Comparison of ENCODE assay signal across 13 cellular contexts in genomic region chr1:186682721-186683120, GRCh38. TPM values are rescaled to one million over a fixed set of nuclear protein-coding genes. Genes with fewer than 3 reads are reported as not detected.
DNase-seq lines count a peak whose midpoint lies in the region; ATAC-seq, FAIRE-seq and TF ChIP-seq lines count a peak whose summit lies in the region.
"Had no signal": no experiment of that assay in that cellular context is flagged by ENCODE, and none has a peak within 500 bp of the region (broad histone marks: within the 10 kb centered on the region; RNA-seq: fewer than 3 reads in every experiment).

No MANE protein-coding gene starts in this region.

- H3K27ac ChIP-seq in heart left ventricle (peak overlapping the region in 1 of 12 donors; percentile 94), heart right ventricle (no peak overlapping the region), VCaP (no peak overlapping the region), transverse colon (peak overlapping the region in 3 of 4 donors; percentile 51 to 90 (median 85)), mesendoderm (ENCODE audit: low read depth, low read length) (no peak overlapping the region)
- H3K27ac ChIP-seq: BLaER1 had no signal

- H3K79me2 ChIP-seq in mesendoderm (ENCODE audit: control insufficient read depth, insufficient read depth, low read length) = no peaks in the 10 kb centered on the region

- TF ChIP-seq CTCF in heart left ventricle (IDR thresholded peaks at IDR 0.05) (peak in 7 of 12 donors; percentile 18 to 45 (median 29)), heart right ventricle (IDR thresholded peaks at IDR 0.05) (peak in 4 of 9 donors; percentile 9 to 44 (median 39)), VCaP (conservative IDR thresholded peaks at IDR 0.05) (peak; percentile 51), fibroblast of pulmonary artery (IDR thresholded peaks at IDR 0.05; ENCODE audit: low read length, missing control alignments) (peak; percentile 55), transverse colon (IDR thresholded peaks at IDR 0.05) (peak in 1 of 5 experiments; percentile 8)

- no peak overlapping the region for H3K4me2 ChIP-seq in mesendoderm (ENCODE audit: low read length)
- H3K4me2 ChIP-seq: BLaER1 had no signal

- no peak for FAIRE-seq in GM12892 (lab: Jason Lieb, UNC)

- no peak overlapping the region for H2BK120ac ChIP-seq in mesendoderm (ENCODE audit: low read depth, low read length)

- H3K27me3 ChIP-seq in heart left ventricle (peaks cover 0 to 19% (median 0%) of the 10 kb centered on the region in 9 donors), heart right ventricle (peaks cover 0 to 21% (median 10%) of the 10 kb centered on the region in 7 donors), transverse colon (peaks cover 18% of the 10 kb centered on the region), mesendoderm (ENCODE audit: insufficient read depth, low read length, poor library complexity) (no peaks in the 10 kb centered on the region)
- H3K27me3 ChIP-seq: BLaER1, MG63 had no signal

- H3K4me1 ChIP-seq in heart left ventricle = peaks cover 0 to 7% (median 0%) of the 10 kb centered on the region in 12 donors
- peaks cover 0 to 15% (median 0%) of the 10 kb centered on the region in 9 donors for H3K4me1 ChIP-seq in heart right ventricle
- peaks cover 0 to 11% (median 0%) of the 10 kb centered on the region in 4 donors for H3K4me1 ChIP-seq in transverse colon
- H3K4me1 ChIP-seq in mesendoderm (ENCODE audit: control insufficient read depth, low read depth, low read length) = no peaks in the 10 kb centered on the region
- H3K4me1 ChIP-seq: BLaER1 had no signal

- no peak overlapping the region for H3K4ac ChIP-seq in mesendoderm (ENCODE audit: low read depth, low read length)

- no peak for TF ChIP-seq POLR2A in heart left ventricle (IDR thresholded peaks at IDR 0.05)
- TF ChIP-seq POLR2A in transverse colon (IDR thresholded peaks at IDR 0.05) = no peak
- TF ChIP-seq POLR2A in GM12892 (IDR thresholded peaks at IDR 0.05; ENCODE audit: low read depth, low read length) = no peak

- 45 to 65% (median 49%) methylated on average over 1 of the region's 1 CpG for WGBS in heart left ventricle, 4 donors
- 44 to 67% methylated on average over 1 of the region's 1 CpG for WGBS in heart right ventricle, 2 donors
- WGBS in transverse colon (ENCODE audit: low coverage in 1 of 2), 2 donors = 36 to 40% methylated on average over 1 of the region's 1 CpG
- no CpG with 5 or more reads among the region's 1 CpG for WGBS in mesendoderm (ENCODE audit: extremely low coverage, insufficient coverage, low lambda C conversion rate)

- DNase-seq in heart left ventricle = no peak
- DNase-seq in heart right ventricle = no peak
- peak; percentile 66 for DNase-seq in fibroblast of pulmonary artery (ENCODE audit: low read depth)
- no peak for DNase-seq in transverse colon
- DNase-seq in mesendoderm = no peak
- DNase-seq in GM12892 (ENCODE audit: insufficient read length) = no peak
- no peak for DNase-seq in cerebellum (ENCODE audit: low spot score)
- DNase-seq: activated effector memory CD4-positive, alpha-beta T cell treated with anti-CD3 and anti-CD28 coated beads, Interleukin-2, amount 50 U/mL, for 16 hours; MG63; midbrain; stimulated activated naive B cell treated with anti-CD40 and anti-IgM and Interleukin-4, amounts not matched to agents 10 μg/mL and 1 μg/mL and 100 μg/mL, for 72 hours had no signal

- peaks cover 0 to 18% (median 2%) of the 10 kb centered on the region in 12 donors for H3K9me3 ChIP-seq in heart left ventricle
- peaks cover 0 to 21% (median 9%) of the 10 kb centered on the region in 11 donors for H3K9me3 ChIP-seq in heart right ventricle
- H3K9me3 ChIP-seq in transverse colon = no peaks in the 10 kb centered on the region

- H3K79me1 ChIP-seq in mesendoderm (ENCODE audit: low read length) = no peaks in the 10 kb centered on the region

- H4K5ac ChIP-seq in mesendoderm (ENCODE audit: low read length) = no peak overlapping the region

- H3K56ac ChIP-seq in mesendoderm (ENCODE audit: low read length) = no peak overlapping the region

- H3K4me3 ChIP-seq in heart left ventricle = no peak overlapping the region
- H3K4me3 ChIP-seq in heart right ventricle = no peak overlapping the region
- H3K4me3 ChIP-seq in fibroblast of pulmonary artery (replicated peaks; ENCODE audit: low read depth, low read length) = peak overlapping the region; percentile 82
- H3K4me3 ChIP-seq in transverse colon = no peak overlapping the region
- no peak overlapping the region for H3K4me3 ChIP-seq in mesendoderm (ENCODE audit: low read length)
- H3K4me3 ChIP-seq: BLaER1, MG63 had no signal

- ATAC-seq in heart left ventricle (no peak), heart right ventricle (no peak)
- ATAC-seq: stimulated activated naive B cell treated with anti-CD40 and anti-IgM and Interleukin-4, amounts not matched to agents 10 μg/mL and 1 μg/mL and 100 μg/mL, for 72 hours had no signal

- H4K8ac ChIP-seq in mesendoderm (ENCODE audit: low read depth, low read length) = no peak overlapping the region

- no peak for TF ChIP-seq EP300 in transverse colon (IDR thresholded peaks at IDR 0.05; ENCODE audit: low read depth)

- in situ Hi-C loops in transverse colon (cut with MboI; ENCODE audit: low pct_ligation_motif_present in 1 of 4, low pct_unique_long_range_greater_than_20kb in 1 of 4, low sequenced_read_pairs in 3 of 4) = loop anchor here in 1 of 4 donors (25.0 kb wide), 1 partner anchor 195 kb away; no protein-coding TSS in a partner anchor

- no peak overlapping the region for H3K9ac ChIP-seq in mesendoderm (ENCODE audit: low read length)
- H3K9ac ChIP-seq: BLaER1 had no signal

- H2BK15ac ChIP-seq in mesendoderm (replicated peaks; ENCODE audit: low read depth) = no peak overlapping the region

- H3K18ac ChIP-seq in mesendoderm (ENCODE audit: low read length) = no peak overlapping the region

- no peak overlapping the region for H3K23ac ChIP-seq in mesendoderm (ENCODE audit: low read length)

- peaks cover 0 to 9% (median 0%) of the 10 kb centered on the region in 9 donors for H3K36me3 ChIP-seq in heart left ventricle
- H3K36me3 ChIP-seq in heart right ventricle = peaks cover 0 to 7% (median 0%) of the 10 kb centered on the region in 9 donors
- H3K36me3 ChIP-seq in transverse colon = no peaks in the 10 kb centered on the region
- H3K36me3 ChIP-seq in mesendoderm (ENCODE audit: control insufficient read depth, insufficient read depth, low read length) = no peaks in the 10 kb centered on the region
- H3K36me3 ChIP-seq: BLaER1, MG63 had no signal

- H2AK5ac ChIP-seq in mesendoderm (ENCODE audit: low read length) = no peak overlapping the region

- H2BK5ac ChIP-seq in mesendoderm (ENCODE audit: low read length) = no peak overlapping the region

- intact Hi-C loops in heart left ventricle (cut with DNase I) = loop anchor here in 1 of 10 donors (5.0 kb wide), 1 partner anchor 75 kb away; no protein-coding TSS in a partner anchor
- intact Hi-C loops in heart right ventricle (cut with DNase I) = loop anchor here in 1 of 10 donors (10.0 kb wide), 3 partner anchors 78 to 302 kb away; no protein-coding TSS in a partner anchor
- intact Hi-C loops in transverse colon (cut with DNase I; ENCODE audit: low total_unique reads) = no loop called here

RNA-seq across cellular contexts. Expression of gene PTGS2, which starts 2.5 kb away (rescaled TPM):
- total RNA-seq in heart left ventricle (1 to 10 TPM in 3 of 9 donors, under 1 TPM in 6; 0.22 to 4.2 (median 0.72) TPM), heart right ventricle (1 to 10 TPM in 6 of 10 donors, under 1 TPM in 4; 0.30 to 7.1 (median 1.8) TPM), transverse colon (10 to 100 TPM in 1 of 4 donors, 1 to 10 TPM in 3; 5.9 to 28.3 (median 8.3) TPM), cerebellum (3.4 TPM)
- polyA plus RNA-seq in heart left ventricle (under 1 TPM; 0.15 to 0.25 TPM), heart right ventricle (under 1 TPM; 0.23 to 0.29 TPM)
- 0.41 TPM for polyA plus RNA-seq in mesendoderm (2013, experiment 1 of 2)
- 0.31 TPM for polyA plus RNA-seq in mesendoderm (2013, experiment 2 of 2)
- 0.70 TPM for polyA plus RNA-seq in GM12892 (2012; ENCODE audit: missing spikeins)

Comparison
In these comparisons a context has a peak if more than half of its experiments do, and no peak if none do; other contexts are left out.
1. H3K27ac ChIP-seq: peak in transverse colon (3 of 4); none in heart right ventricle (0 of 10), VCaP (single experiment) and mesendoderm (single experiment).